Comparison of ENCODE assay signal across 23 cellular contexts in genomic region chr5:119928974-119929373, GRCh38.
"Had no signal": no experiment of that assay in that cellular context is flagged by ENCODE, and none has a peak within 500 bp of the region (broad histone marks: within the 10 kb centered on the region; RNA-seq: fewer than 3 reads in every experiment).

No MANE protein-coding gene starts in this region.

- H3K27ac Mint-ChIP-seq: naive thymus-derived CD8-positive, alpha-beta T cell; natural killer cell treated with Interleukin-12 subunit alpha and Interleukin-12 subunit beta and Interleukin-15 and Interleukin-18, amount 100 ng/mL, for 72 hours; nephron progenitor cell; progenitor cell of endocrine pancreas; stimulated activated effector memory CD8-positive, alpha-beta T cell treated with anti-CD3 and anti-CD28 coated beads, Interleukin-12 subunit alpha, Interleukin-12 subunit beta, amount 100 ng/mL, for 72 hours had no signal

- DNase-seq: naive thymus-derived CD8-positive, alpha-beta T cell; nephron progenitor cell; occipital lobe; ovary; psoas muscle; right cardiac atrium; right lobe of liver; sigmoid colon; small intestine; stimulated activated CD4-positive, alpha-beta T cell treated with anti-CD3 and anti-CD28 coated beads, Interleukin-15, amount 100 ng/mL, for 24 hours; stimulated activated CD4-positive, alpha-beta T cell treated with anti-CD3 and anti-CD28 coated beads, Interleukin-2, amount 100 ng/mL, for 24 hours; stimulated activated CD4-positive, alpha-beta T cell treated with anti-CD3 and anti-CD28 coated beads, Interleukin-2, amount 100 ng/mL, for 48 hours; stimulated activated CD4-positive, alpha-beta T cell treated with anti-CD3 and anti-CD28 coated beads, Interleukin-4, amount 100 ng/mL, for 24 hours; stimulated activated naive CD4-positive, alpha-beta T cell; stimulated activated naive CD8-positive, alpha-beta T cell treated with anti-CD3 and anti-CD28 coated beads, Interleukin-15, Interleukin-2, amounts not matched to agents 100 U/mL and 50 U/mL, for 24 hours; stomach; thyroid gland; trophoblast cell; upper lobe of left lung had no signal

- H3K36me3 Mint-ChIP-seq: naive thymus-derived CD8-positive, alpha-beta T cell; natural killer cell treated with Interleukin-12 subunit alpha and Interleukin-12 subunit beta and Interleukin-15 and Interleukin-18, amount 100 ng/mL, for 72 hours; stimulated activated effector memory CD8-positive, alpha-beta T cell treated with anti-CD3 and anti-CD28 coated beads, Interleukin-12 subunit alpha, Interleukin-12 subunit beta, amount 100 ng/mL, for 72 hours had no signal

- H3K4me3 Mint-ChIP-seq: naive thymus-derived CD8-positive, alpha-beta T cell; natural killer cell treated with Interleukin-12 subunit alpha and Interleukin-12 subunit beta and Interleukin-15 and Interleukin-18, amount 100 ng/mL, for 72 hours; nephron progenitor cell; neural crest cell; stimulated activated effector memory CD8-positive, alpha-beta T cell treated with anti-CD3 and anti-CD28 coated beads, Interleukin-12 subunit alpha, Interleukin-12 subunit beta, amount 100 ng/mL, for 72 hours had no signal

- H3K4me1 Mint-ChIP-seq: naive thymus-derived CD8-positive, alpha-beta T cell; nephron progenitor cell; neural crest cell; stimulated activated effector memory CD8-positive, alpha-beta T cell treated with anti-CD3 and anti-CD28 coated beads, Interleukin-12 subunit alpha, Interleukin-12 subunit beta, amount 100 ng/mL, for 72 hours had no signal

- H3K27me3 Mint-ChIP-seq: naive thymus-derived CD8-positive, alpha-beta T cell; natural killer cell treated with Interleukin-12 subunit alpha and Interleukin-12 subunit beta and Interleukin-15 and Interleukin-18, amount 100 ng/mL, for 72 hours; progenitor cell of endocrine pancreas had no signal

- H3K9me3 Mint-ChIP-seq: nephron progenitor cell; stimulated activated effector memory CD8-positive, alpha-beta T cell treated with anti-CD3 and anti-CD28 coated beads, Interleukin-12 subunit alpha, Interleukin-12 subunit beta, amount 100 ng/mL, for 72 hours had no signal

- ATAC-seq: naive thymus-derived CD8-positive, alpha-beta T cell; natural killer cell treated with Interleukin-12 subunit alpha and Interleukin-12 subunit beta and Interleukin-15 and Interleukin-18, amount 100 ng/mL, for 72 hours; psoas muscle; right cardiac atrium; right lobe of liver; stimulated activated effector memory CD8-positive, alpha-beta T cell treated with anti-CD3 and anti-CD28 coated beads, Interleukin-12 subunit alpha, Interleukin-12 subunit beta, amount 100 ng/mL, for 72 hours; stimulated activated naive CD8-positive, alpha-beta T cell treated with anti-CD3 and anti-CD28 coated beads, Interleukin-15, Interleukin-2, amounts not matched to agents 100 U/mL and 50 U/mL, for 24 hours had no signal
